Comparison of ENCODE assay signal across 12 cellular contexts in genomic region chr1:13570924-13571323, GRCh38. TPM values are rescaled to one million over a fixed set of nuclear protein-coding genes. Genes with fewer than 3 reads are reported as not detected.
DNase-seq lines count a peak whose midpoint lies in the region; ATAC-seq, FAIRE-seq and TF ChIP-seq lines count a peak whose summit lies in the region.
"Had no signal": no experiment of that assay in that cellular context is flagged by ENCODE, and none has a peak within 500 bp of the region (broad histone marks: within the 10 kb centered on the region; RNA-seq: fewer than 3 reads in every experiment).

No MANE protein-coding gene starts in this region.

- no peaks in the 10 kb centered on the region for H3K9me2 ChIP-seq in GM23338 (ENCODE audit: insufficient read depth)

- H3K27me3 Mint-ChIP-seq in GM23338 (ENCODE audit: insufficient read depth, low read depth, poor library complexity) (no peaks in the 10 kb centered on the region), Calu3 (ENCODE audit: unreplicated experiment) (no peaks in the 10 kb centered on the region)

- H2AFZ ChIP-seq in GM23338, result no peak overlapping the region

- H3K27ac Mint-ChIP-seq in GM23338, result no peak overlapping the region
- no peak overlapping the region for H3K27ac Mint-ChIP-seq in Calu3 (ENCODE audit: unreplicated experiment)
- H3K27ac Mint-ChIP-seq: T-helper 1 cell treated with Interleukin-12 subunit alpha and Interleukin-12 subunit beta and Interleukin-4 antibody, amounts not matched to agents 30 μg/mL and 1 μg/mL, for 36 hours had no signal

- H3K9me3 ChIP-seq in adrenal gland (replicated peaks in 1 of 3) (no peaks in the 10 kb centered on the region), upper lobe of left lung (no peaks in the 10 kb centered on the region)

- H3K36me3 ChIP-seq in GM23338 (ENCODE audit: insufficient read depth) (no peaks in the 10 kb centered on the region), adrenal gland (replicated peaks in 1 of 2) (no peaks in the 10 kb centered on the region), kidney epithelial cell (ENCODE audit: control insufficient read depth, insufficient read depth, low read length) (no peaks in the 10 kb centered on the region), upper lobe of left lung (no peaks in the 10 kb centered on the region)

- H3F3A ChIP-seq in GM23338 (replicated peaks; ENCODE audit: low read depth), result no peaks in the 10 kb centered on the region

- no peak for TF ChIP-seq EP300 in upper lobe of left lung (IDR thresholded peaks at IDR 0.05)

- H4K20me1 ChIP-seq in GM23338 (replicated peaks; ENCODE audit: insufficient read depth), result no peaks in the 10 kb centered on the region

- H3K27ac ChIP-seq in GM23338 (ENCODE audit: low read depth) (no peak overlapping the region), adrenal gland (no peak overlapping the region), upper lobe of left lung (no peak overlapping the region)

- TF ChIP-seq CTCF in D721Med (IDR thresholded peaks at IDR 0.05; ENCODE audit: insufficient read depth, missing control alignments), result peak; percentile 37
- TF ChIP-seq CTCF in GM23338 (conservative IDR thresholded peaks at IDR 0.05; ENCODE audit: low read depth in 2 of 2), result peak; percentile 69 to 76
- peak; percentile 21 to 53 (median 40) for TF ChIP-seq CTCF in adrenal gland (IDR thresholded peaks at IDR 0.05)
- peak; percentile 22 for TF ChIP-seq CTCF in kidney epithelial cell (IDR thresholded peaks at IDR 0.05; ENCODE audit: insufficient read depth, low read length, poor library complexity, severe bottlenecking)
- TF ChIP-seq CTCF in Calu3 (IDR thresholded peaks at IDR 0.05; ENCODE audit: unreplicated experiment), result no peak
- TF ChIP-seq CTCF in upper lobe of left lung (IDR thresholded peaks at IDR 0.05), result peak in 1 of 6 experiments; percentile 17

- ATAC-seq in GM23338, result peak; percentile 80
- no peak for ATAC-seq in HG02571 (IDR thresholded peaks at IDR 0.05; ENCODE audit: unreplicated experiment)
- no peak for ATAC-seq in upper lobe of left lung (ENCODE audit: low FRiP score in 2 of 2)

- WGBS in adrenal gland, 4 donors, result 66 to 70% (median 68%) methylated on average over 5 of the region's 5 CpGs
- WGBS in upper lobe of left lung, 2 donors, result 63 to 82% methylated on average over 5 of the region's 5 CpGs

- no peaks in the 10 kb centered on the region for H3K79me2 ChIP-seq in GM23338 (replicated peaks; ENCODE audit: insufficient read depth)

- DNase-seq in D721Med (ENCODE audit: insufficient read length, low spot score) (no peak), GM23338 (ENCODE audit: low spot score) (peak; percentile 71), adrenal gland (peak in 1 of 7 donors; percentile 13), kidney epithelial cell (ENCODE audit: low read depth) (no peak), Calu3 (no peak), upper lobe of left lung (no peak), midbrain (lab: John Stamatoyannopoulos, UW) (no peak)
- DNase-seq: effector CD4-positive, alpha-beta T cell; stimulated activated CD4-positive, alpha-beta T cell treated with anti-CD3 and anti-CD28 coated beads, Interleukin-12 subunit alpha, Interleukin-12 subunit beta, amount 100 ng/mL, for 4 hours; stimulated activated CD8-positive, alpha-beta memory T cell treated with anti-CD3 and anti-CD28 coated beads, Interleukin-4, amount 100 ng/mL, for 48 hours had no signal

- no TSS peak for BruUV-seq in Calu3 (replicated peaks; lab: Mats Ljungman, UMichigan)

- CTCF ChIA-PET in Calu3 (lab: Charles Lee), result no interaction called here

- H3K27me3 ChIP-seq in GM23338 (ENCODE audit: insufficient read depth), result no peaks in the 10 kb centered on the region
- H3K27me3 ChIP-seq in adrenal gland, result peaks cover 10% of the 10 kb centered on the region
- H3K27me3 ChIP-seq in kidney epithelial cell (ENCODE audit: control insufficient read depth, insufficient read depth, low read length), result no peaks in the 10 kb centered on the region
- H3K27me3 ChIP-seq in upper lobe of left lung, result no peaks in the 10 kb centered on the region

- H3K36me3 Mint-ChIP-seq in GM23338 (ENCODE audit: low read depth) (no peaks in the 10 kb centered on the region), Calu3 (ENCODE audit: insufficient read depth, unreplicated experiment) (no peaks in the 10 kb centered on the region)

- H3K4me3 Mint-ChIP-seq in GM23338 (no peak overlapping the region), Calu3 (ENCODE audit: low read depth, unreplicated experiment) (no peak overlapping the region)
- H3K4me3 Mint-ChIP-seq: T-helper 1 cell treated with Interleukin-12 subunit alpha and Interleukin-12 subunit beta and Interleukin-4 antibody, amounts not matched to agents 30 μg/mL and 1 μg/mL, for 36 hours had no signal

- FAIRE-seq in D721Med (lab: Jason Lieb, UNC), result no peak

- H3K4me2 ChIP-seq in GM23338, result no peak overlapping the region

- TF ChIP-seq POLR2A in adrenal gland (IDR thresholded peaks at IDR 0.05) (no peak), upper lobe of left lung (IDR thresholded peaks at IDR 0.05) (no peak)

- H3K9me3 Mint-ChIP-seq in GM23338 (no peaks in the 10 kb centered on the region), Calu3 (ENCODE audit: low read depth, unreplicated experiment) (peaks cover 4% of the 10 kb centered on the region)
- H3K9me3 Mint-ChIP-seq: T-helper 1 cell treated with Interleukin-12 subunit alpha and Interleukin-12 subunit beta and Interleukin-4 antibody, amounts not matched to agents 30 μg/mL and 1 μg/mL, for 36 hours had no signal

- peaks cover 4% of the 10 kb centered on the region; the same call in 2 of the 3 replicates for H3K4me1 Mint-ChIP-seq in GM23338
- H3K4me1 Mint-ChIP-seq in Calu3 (ENCODE audit: low read depth, unreplicated experiment), result no peaks in the 10 kb centered on the region

- H3K4me3 ChIP-seq in GM23338 (no peak overlapping the region), adrenal gland (no peak overlapping the region), kidney epithelial cell (ENCODE audit: low read depth, low read length) (no peak overlapping the region), upper lobe of left lung (no peak overlapping the region)

- intact Hi-C loops in adrenal gland (cut with DNase I) (no loop called here), Calu3 (cut with micrococcal nuclease; ENCODE audit: unreplicated experiment) (no loop called here)

- H3K4me1 ChIP-seq in GM23338 (ENCODE audit: insufficient read depth) (no peaks in the 10 kb centered on the region), adrenal gland (replicated peaks in 1 of 2) (no peaks in the 10 kb centered on the region), upper lobe of left lung (no peaks in the 10 kb centered on the region)

TF ChIP-seq in GM23338, 12 proteins besides CTCF, POLR2A, EP300 and RAD21:
- TF ChIP-seq NANOG (IDR thresholded peaks at IDR 0.05; ENCODE audit: borderline replicate concordance) (no peak), CREB1 (CRISPR knock-in tag; IDR thresholded peaks at IDR 0.05; ENCODE audit: low read depth) (no peak), EZH2phosphoT487 (IDR thresholded peaks at IDR 0.05; ENCODE audit: unreplicated experiment) (no peak), EZH2 (IDR thresholded peaks at IDR 0.05; ENCODE audit: low read depth, unreplicated experiment) (no peak), ETS1 (IDR thresholded peaks at IDR 0.05) (no peak), STAT1 (IDR thresholded peaks at IDR 0.05; ENCODE audit: unreplicated experiment) (no peak)

RNA-seq across cellular contexts. Expression of gene PDPN, which starts 12.7 kb away (rescaled TPM):
- 67.3 and 77.2 TPM in 2 replicates for total RNA-seq in GM23338 (2014; rRNA removed; shearing (Covaris generic))
- polyA plus RNA-seq in GM23338 (2016; fragmentation: Nextera tagmentation; extraction: Ambion mirVana) (77.1 and 82.8 TPM in 2 replicates), adrenal gland (1 to 10 TPM; 1.5 to 7.9 (median 4.1) TPM)
- total RNA-seq in adrenal gland (10 to 100 TPM in 3 of 8 donors, 1 to 10 TPM in 5; 1.2 to 13.8 (median 6.9) TPM), kidney epithelial cell (12.2 and 19.2 TPM in 2 replicates), Calu3 (2022) (not detected in 2 replicates), upper lobe of left lung (10 to 100 TPM in 5 of 6 donors, 1 to 10 TPM in 1; 9.4 to 56.5 (median 34.2) TPM)

RNA-seq across cellular contexts. Expression of gene LRRC38, which starts 57.1 kb away (rescaled TPM):
- 0.17 TPM in 1 of 2 replicates, not detected in the other for total RNA-seq in GM23338 (2014; rRNA removed; shearing (Covaris generic))
- polyA plus RNA-seq in GM23338 (2016; fragmentation: Nextera tagmentation; extraction: Ambion mirVana), result not detected in 2 replicates
- 10 to 100 TPM in 3 of 8 donors, 1 to 10 TPM in 5; 7.9 to 60.3 (median 9.5) TPM for total RNA-seq in adrenal gland
- polyA plus RNA-seq in adrenal gland, result 10 to 100 TPM in 1 of 3 donors, 1 to 10 TPM in 2; 5.6 to 10.0 (median 9.7) TPM
- total RNA-seq in kidney epithelial cell, result 0.33 and 1.6 TPM in 2 replicates
- not detected in 2 replicates for total RNA-seq in Calu3 (2022)
- under 1 TPM in 1 of 6 donors, not detected in 5; 0.11 TPM for total RNA-seq in upper lobe of left lung
